33 cellular contexts compared by ENCODE assay signal in the genomic region with DNA sequence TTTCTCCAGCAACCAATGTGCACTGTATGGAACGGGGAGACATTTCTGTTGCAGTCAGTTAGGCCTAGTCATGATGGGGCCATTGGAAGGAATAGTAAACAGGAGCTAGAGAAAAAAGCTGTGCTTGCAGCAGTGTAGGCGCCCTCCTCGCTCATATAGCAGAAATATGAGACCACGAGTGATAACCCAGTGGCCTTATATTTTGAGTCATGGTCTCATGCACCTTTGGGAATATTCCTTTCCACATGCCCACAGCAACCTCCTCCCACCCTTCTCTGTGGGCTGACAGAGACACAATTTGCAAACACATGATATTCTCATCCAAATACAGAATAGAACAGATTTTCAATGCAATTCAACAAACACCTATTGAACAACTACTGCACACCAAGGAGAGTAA.
"Had no signal": no experiment of that assay in that cellular context is flagged by ENCODE, and none has a peak within 500 bp of the region (broad histone marks: within the 10 kb centered on the region; RNA-seq: fewer than 3 reads in every experiment).

No MANE protein-coding gene starts in this region.

- H3K9me3 Mint-ChIP-seq: activated B cell treated with CpG ODN at 0.5 μM for 24 hours; activated CD4-positive, alpha-beta memory T cell treated with anti-CD3 and anti-CD28 coated beads for 36 hours; activated naive CD4-positive, alpha-beta T cell treated with anti-CD3 and anti-CD28 coated beads for 36 hours; activated naive CD4-positive, alpha-beta T cell treated with anti-CD3 and anti-CD28 coated beads, Interleukin-2, amount 50 U/mL, for 72 hours; activated T-cell treated with anti-CD3 and anti-CD28 coated beads, Interleukin-2, amount 50 U/mL, for 4 hours; activated T-helper 1 cell treated with anti-CD3 and anti-CD28 coated beads, Interleukin-12 subunit alpha, Interleukin-12 subunit beta, Interleukin-2, Interleukin-4 antibody, amounts not matched to agents 30 ng/mL and 10 ng/mL and 1 ng/mL, durations not matched to agents 14 hours and 24 hours and 36 hours had no signal

- H3K9me3 ChIP-seq: adrenal gland, MG63 had no signal

- H3K4me1 Mint-ChIP-seq: activated B cell treated with CpG ODN at 0.5 μM for 24 hours had no signal

- H3K27me3 ChIP-seq: adrenal gland, MG63 had no signal

- ATAC-seq: activated naive CD4-positive, alpha-beta T cell treated with anti-CD3 and anti-CD28 coated beads, Interleukin-2, amount 50 U/mL, for 72 hours; activated T-cell treated with anti-CD3 and anti-CD28 coated beads, Interleukin-2, amount 50 U/mL, for 4 hours had no signal

- H3K27ac Mint-ChIP-seq: activated B cell treated with CpG ODN at 0.5 μM for 24 hours; activated CD4-positive, alpha-beta memory T cell treated with anti-CD3 and anti-CD28 coated beads for 36 hours; activated naive CD4-positive, alpha-beta T cell treated with anti-CD3 and anti-CD28 coated beads for 36 hours; activated naive CD4-positive, alpha-beta T cell treated with anti-CD3 and anti-CD28 coated beads, Interleukin-2, amount 50 U/mL, for 72 hours; activated T-helper 1 cell treated with anti-CD3 and anti-CD28 coated beads, Interleukin-12 subunit alpha, Interleukin-12 subunit beta, Interleukin-2, Interleukin-4 antibody, amounts not matched to agents 30 ng/mL and 10 ng/mL and 1 ng/mL, durations not matched to agents 14 hours and 24 hours and 36 hours; brain had no signal

- H3K4me3 ChIP-seq: adrenal gland, MG63, PC-9 had no signal

- H3K36me3 Mint-ChIP-seq: activated CD4-positive, alpha-beta memory T cell treated with anti-CD3 and anti-CD28 coated beads for 36 hours; activated naive CD4-positive, alpha-beta T cell treated with anti-CD3 and anti-CD28 coated beads, Interleukin-2, amount 50 U/mL, for 72 hours; brain had no signal

- DNase-seq: activated B cell treated with CpG ODN at 0.5 μM for 24 hours; activated CD4-positive, alpha-beta memory T cell treated with anti-CD3 and anti-CD28 coated beads for 36 hours; activated CD4-positive, alpha-beta T cell treated with anti-CD3 and anti-CD28 coated beads for 4 hours; activated CD4-positive, alpha-beta T cell treated with anti-CD3 and anti-CD28 coated beads, Interleukin-2, amount 50 U/mL, for 1 hour; activated CD4-positive, CD25-positive, alpha-beta regulatory T cell treated with anti-CD3 and anti-CD28 coated beads, Interleukin-2, amount 50 U/mL, for 72 hours; activated CD8-positive, alpha-beta memory T cell treated with anti-CD3 and anti-CD28 coated beads, Interleukin-2, amount 50 U/mL, for 4 hours; activated gamma-delta T cell treated with Interleukin-2 at 50 U/mL for 16 hours; activated naive CD4-positive, alpha-beta T cell treated with anti-CD3 and anti-CD28 coated beads for 36 hours; activated T-cell treated with anti-CD3 and anti-CD28 coated beads for 4 hours; activated T-cell treated with anti-CD3 and anti-CD28 coated beads, Interleukin-2, amount 50 U/mL, for 4 hours; adrenal gland; anterior cingulate cortex; central memory CD4-positive, alpha-beta T cell; Kasumi-1; KBM-7; MG63; NCI-H1092; NCI-H1436 treated with DMSO at 0.1 percent for 48 hours; NCI-H1694 treated with DMSO at 0.1 percent for 48 hours; NCI-H2029; NCI-H510A; NCI-H526; NCI-H748 treated with DMSO at 0.1 percent for 48 hours; PC-9; Right ventricle myocardium superior; SW 1271; T-helper 1 cell; T-helper 2 cell; T-helper 9 cell had no signal

- H3K27ac ChIP-seq: adrenal gland, PC-9, VCaP had no signal

- H2AFZ ChIP-seq: PC-9 had no signal

- H3K27me3 Mint-ChIP-seq: brain had no signal

- H3K4me3 Mint-ChIP-seq: activated B cell treated with CpG ODN at 0.5 μM for 24 hours; activated CD4-positive, alpha-beta memory T cell treated with anti-CD3 and anti-CD28 coated beads for 36 hours; activated naive CD4-positive, alpha-beta T cell treated with anti-CD3 and anti-CD28 coated beads for 36 hours; activated T-cell treated with anti-CD3 and anti-CD28 coated beads, Interleukin-2, amount 50 U/mL, for 4 hours; activated T-helper 1 cell treated with anti-CD3 and anti-CD28 coated beads, Interleukin-12 subunit alpha, Interleukin-12 subunit beta, Interleukin-2, Interleukin-4 antibody, amounts not matched to agents 30 ng/mL and 10 ng/mL and 1 ng/mL, durations not matched to agents 14 hours and 24 hours and 36 hours; brain had no signal

- H3K36me3 ChIP-seq: adrenal gland, MG63 had no signal

- H3K4me2 ChIP-seq: PC-9 had no signal
